Comparison of ENCODE assay signal across 7 cellular contexts in genomic region chr5:40261984-40262383, GRCh38.
"Had no signal": no experiment of that assay in that cellular context is flagged by ENCODE, and none has a peak within 500 bp of the region (broad histone marks: within the 10 kb centered on the region; RNA-seq: fewer than 3 reads in every experiment).

No MANE protein-coding gene starts in this region.

- H3K4me3 ChIP-seq: K562 had no signal

- H3K27ac Mint-ChIP-seq: IgD-negative memory B cell had no signal

- H3K27me3 Mint-ChIP-seq: IgD-negative memory B cell had no signal

- H3K36me3 Mint-ChIP-seq: IgD-negative memory B cell had no signal

- H3K27ac ChIP-seq: HL-60 had no signal

- H3K4me1 Mint-ChIP-seq: IgD-negative memory B cell had no signal

- FAIRE-seq: HTR-8/SVneo, K562 had no signal

- DNase-seq: IMR-90, KBM-7, KG1 had no signal

- ATAC-seq: K562 had no signal
